19 cellular contexts compared by ENCODE assay signal in genomic region chr5:81208904-81209303, GRCh38. TPM values are rescaled to one million over a fixed set of nuclear protein-coding genes. Genes with fewer than 3 reads are reported as not detected.
"Had no signal": no experiment of that assay in that cellular context is flagged by ENCODE, and none has a peak within 500 bp of the region (broad histone marks: within the 10 kb centered on the region; RNA-seq: fewer than 3 reads in every experiment).

No MANE protein-coding gene starts in this region.

- H3K27me3 ChIP-seq: heart right ventricle, pancreas, stomach, testis had no signal

- H3K4me3 ChIP-seq: coronary artery, gastroesophageal sphincter, heart right ventricle, pancreas, stomach, testis had no signal

- H3K27me3 Mint-ChIP-seq: activated naive CD4-positive, alpha-beta T cell treated with anti-CD3 and anti-CD28 coated beads, Interleukin-2, amount 50 U/mL, for 24 hours; central memory CD8-positive, alpha-beta T cell; naive B cell had no signal

- H3K4me1 Mint-ChIP-seq: activated naive CD4-positive, alpha-beta T cell treated with anti-CD3 and anti-CD28 coated beads, Interleukin-2, amount 50 U/mL, for 24 hours; central memory CD8-positive, alpha-beta T cell; naive B cell had no signal

- H3K36me3 Mint-ChIP-seq: naive B cell had no signal

- H3K4me1 ChIP-seq: gastroesophageal sphincter, heart right ventricle, testis had no signal

- H3K27ac Mint-ChIP-seq: activated naive CD4-positive, alpha-beta T cell treated with anti-CD3 and anti-CD28 coated beads, Interleukin-2, amount 50 U/mL, for 24 hours; naive B cell had no signal

- H3K9me3 Mint-ChIP-seq: activated naive CD4-positive, alpha-beta T cell treated with anti-CD3 and anti-CD28 coated beads, Interleukin-2, amount 50 U/mL, for 24 hours; central memory CD8-positive, alpha-beta T cell; naive B cell had no signal

- H3K36me3 ChIP-seq: gastroesophageal sphincter, pancreas, stomach had no signal

- H3K9me3 ChIP-seq: gastroesophageal sphincter, heart right ventricle, pancreas, stomach, testis had no signal

- ATAC-seq: gastroesophageal sphincter, heart right ventricle, left colon, pancreas, sciatic nerve had no signal

- H3K4me3 Mint-ChIP-seq: activated naive CD4-positive, alpha-beta T cell treated with anti-CD3 and anti-CD28 coated beads, Interleukin-2, amount 50 U/mL, for 24 hours; central memory CD8-positive, alpha-beta T cell; naive B cell had no signal

- FAIRE-seq: endothelial cell of umbilical vein, pancreas, TTC549 had no signal

- DNase-seq: activated CD4-positive, alpha-beta T cell treated with anti-CD3 and anti-CD28 coated beads, Interleukin-2, amount 50 U/mL, for 1 hour; activated CD4-positive, CD25-positive, alpha-beta regulatory T cell; activated effector memory CD4-positive, alpha-beta T cell treated with Interleukin-2 at 50 U/mL for 16 hours; effector CD4-positive, alpha-beta T cell; heart right ventricle; left colon; naive B cell; pancreas; stimulated activated CD4-positive, alpha-beta T cell treated with anti-CD3 and anti-CD28 coated beads, Interleukin-1b, Interleukin-23, amount 100 ng/mL, for 48 hours; stomach; T-helper 2 cell; testis had no signal

RNA-seq across cellular contexts. Expression of gene CKMT2, which starts 24.2 kb away (rescaled TPM):
- total RNA-seq: endothelial cell of umbilical vein had no signal
- polyA plus RNA-seq: endothelial cell of umbilical vein had no signal
